ENCODE assay signal across 13 cellular contexts in the genomic region with DNA sequence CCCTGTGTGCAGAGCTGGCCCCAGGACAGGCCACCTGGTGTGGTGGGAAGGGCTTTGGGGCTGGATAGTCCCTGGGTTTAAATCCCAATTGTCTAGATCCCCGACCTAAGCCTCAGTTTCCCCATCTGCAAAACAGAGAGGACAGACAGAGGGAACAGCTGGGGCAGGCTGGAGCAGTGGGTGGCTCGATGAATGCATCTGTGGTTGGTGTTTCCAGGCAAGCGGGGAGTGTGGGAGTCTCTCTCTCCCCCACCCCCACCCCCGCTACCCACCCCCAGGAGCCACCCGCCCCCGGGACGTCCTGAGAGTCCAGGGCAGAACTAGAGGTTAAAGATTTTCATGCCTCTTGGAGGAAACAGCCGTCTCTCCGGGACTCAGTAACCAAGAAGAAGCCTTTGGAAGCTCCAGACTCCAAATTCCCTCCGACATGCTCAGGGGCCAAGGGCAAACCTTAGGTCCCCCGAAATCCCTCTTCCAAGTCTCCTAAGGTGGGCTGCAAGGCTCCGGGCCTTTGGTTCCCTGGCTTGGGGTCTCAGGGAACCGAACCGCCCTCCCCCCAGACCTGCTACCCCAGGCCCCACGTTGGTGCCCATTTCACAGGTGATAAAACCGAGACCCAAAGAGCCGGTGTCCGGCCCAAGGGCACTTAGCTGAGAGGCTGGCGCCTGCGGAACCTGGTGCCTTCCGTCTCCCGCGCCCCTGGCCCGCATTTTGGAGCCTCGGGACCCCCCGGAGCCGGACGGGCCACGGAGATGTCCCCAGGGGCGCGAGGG. TPM values are rescaled to one million over a fixed set of nuclear protein-coding genes. Genes with fewer than 3 reads are reported as not detected.
DNase-seq lines count a peak whose midpoint lies in the region; ATAC-seq, FAIRE-seq and TF ChIP-seq lines count a peak whose summit lies in the region.
"Had no signal": no experiment of that assay in that cellular context is flagged by ENCODE, and none has a peak within 500 bp of the region (broad histone marks: within the 10 kb centered on the region; RNA-seq: fewer than 3 reads in every experiment).

No MANE protein-coding gene starts in this region.

- H3K36me3 ChIP-seq in astrocyte (ENCODE audit: insufficient read depth, low read length) (no peaks in the 10 kb centered on the region), iPS DF 6.9 (ENCODE audit: control insufficient read depth, insufficient read depth, low read length) (no peaks in the 10 kb centered on the region), prostate gland (no peaks in the 10 kb centered on the region)

- FAIRE-seq in astrocyte (lab: Jason Lieb, UNC) = no peak
- FAIRE-seq: endometrium had no signal

- peak overlapping the region; percentile 71 for H3K9ac ChIP-seq in astrocyte (ENCODE audit: low read length)

- no CpG with 5 or more reads among the region's 31 CpGs for WGBS in iPS DF 6.9 (ENCODE audit: insufficient coverage, insufficient read length)
- WGBS in prostate gland = 16% methylated on average over 13 of the region's 31 CpGs

- ATAC-seq in HG02798 (IDR thresholded peaks at IDR 0.05; ENCODE audit: poor library complexity, unreplicated experiment) = no peak
- ATAC-seq in HG02938 (IDR thresholded peaks at IDR 0.05; ENCODE audit: unreplicated experiment) = no peak

- intact Hi-C loops in CD14-positive monocyte (cut with micrococcal nuclease) = no loop called here
- intact Hi-C loops in prostate gland (cut with DNase I) = no loop called here

- no peaks in the 10 kb centered on the region for H3K4me1 ChIP-seq in astrocyte (ENCODE audit: insufficient read depth, low read length)
- H3K4me1 ChIP-seq in iPS DF 6.9 (ENCODE audit: control insufficient read depth, insufficient read depth, low read length) = no peaks in the 10 kb centered on the region; the same call in 1 of the 2 replicates
- H3K4me1 ChIP-seq in prostate gland (replicated peaks) = peaks cover 3% of the 10 kb centered on the region

- H3K9me3 Mint-ChIP-seq in CD14-positive monocyte (peaks cover 0 to 5% (median 2%) of the 10 kb centered on the region in 7 donors), astrocyte (ENCODE audit: unreplicated experiment) (no peaks in the 10 kb centered on the region)
- H3K9me3 Mint-ChIP-seq: CD4-positive, CD25-positive, alpha-beta regulatory T cell had no signal

- H3K27ac Mint-ChIP-seq in CD14-positive monocyte (peak overlapping the region in 2 of 7 donors; percentile 5 to 72), astrocyte (ENCODE audit: unreplicated experiment) (no peak overlapping the region)
- H3K27ac Mint-ChIP-seq: CD4-positive, CD25-positive, alpha-beta regulatory T cell had no signal

- peaks cover 5% of the 10 kb centered on the region for H4K20me1 ChIP-seq in astrocyte (ENCODE audit: insufficient read depth, low read length)

- H3K27me3 ChIP-seq in astrocyte (ENCODE audit: insufficient read depth, low read length) (peaks cover 11% of the 10 kb centered on the region), iPS DF 6.9 (ENCODE audit: control insufficient read depth, insufficient read depth, low read length) (no peaks in the 10 kb centered on the region), prostate gland (replicated peaks; ENCODE audit: insufficient read depth) (no peaks in the 10 kb centered on the region)

- peak overlapping the region; percentile 56 for H2AFZ ChIP-seq in astrocyte (ENCODE audit: low read depth, low read length)

- DNase-seq in CD14-positive monocyte (ENCODE audit: low spot score) (no peak), astrocyte (ENCODE audit: low read depth) (no peak), iPS DF 6.9 (ENCODE audit: low read depth, low spot score) (no peak), prostate gland (ENCODE audit: low spot score) (no peak), NCI-H2029 (lab: John Stamatoyannopoulos, UW) (no peak), T-helper 1 cell (no peak)
- DNase-seq: activated CD4-positive, CD25-positive, alpha-beta regulatory T cell; activated effector memory CD4-positive, alpha-beta T cell treated with Interleukin-2 at 50 U/mL for 16 hours; CD4-positive, CD25-positive, alpha-beta regulatory T cell; NCI-H1417 treated with DMSO at 0.1 percent for 48 hours had no signal

- no peaks in the 10 kb centered on the region for H3K9me3 ChIP-seq in astrocyte (ENCODE audit: insufficient read depth, low read depth, low read length)
- no peaks in the 10 kb centered on the region for H3K9me3 ChIP-seq in iPS DF 6.9 (ENCODE audit: control insufficient read depth, insufficient read depth, low read length)
- H3K9me3 ChIP-seq in prostate gland = no peaks in the 10 kb centered on the region

- TF ChIP-seq POLR2A in prostate gland (IDR thresholded peaks at IDR 0.05) = no peak

- H3K4me3 ChIP-seq in astrocyte (ENCODE audit: insufficient read depth, low read depth, low read length) (peak overlapping the region; percentile 56), iPS DF 6.9 (ENCODE audit: low read length) (peak overlapping the region; percentile 36; the same call in 1 of the 2 replicates), prostate gland (peak overlapping the region; percentile 37 to 59)

- no peaks in the 10 kb centered on the region for H3K79me2 ChIP-seq in astrocyte (ENCODE audit: insufficient read depth, low read length)

- H3K27ac ChIP-seq in astrocyte (ENCODE audit: low read depth, low read length) (no peak overlapping the region), iPS DF 6.9 (ENCODE audit: low read length) (no peak overlapping the region), prostate gland (peak overlapping the region in 1 of 2 donors; percentile 43)

- H3K36me3 Mint-ChIP-seq in CD14-positive monocyte (peaks cover 11 to 17% of the 10 kb centered on the region in 2 donors), astrocyte (ENCODE audit: low read depth, unreplicated experiment) (no peaks in the 10 kb centered on the region)

- TF ChIP-seq CTCF in CD14-positive monocyte (IDR thresholded peaks at IDR 0.05) (no peak), astrocyte (IDR thresholded peaks at IDR 0.05; ENCODE audit: insufficient read depth, low read depth, low read length) (no peak), prostate gland (IDR thresholded peaks at IDR 0.05) (no peak)

- H3K4me1 Mint-ChIP-seq in CD14-positive monocyte = peaks cover 73% of the 10 kb centered on the region
- no peaks in the 10 kb centered on the region for H3K4me1 Mint-ChIP-seq in astrocyte (ENCODE audit: low read depth, unreplicated experiment)

- H3K4me3 Mint-ChIP-seq in CD14-positive monocyte (peak overlapping the region; percentile 73 to 78), astrocyte (ENCODE audit: unreplicated experiment) (peak overlapping the region; percentile 60)
- H3K4me3 Mint-ChIP-seq: CD4-positive, CD25-positive, alpha-beta regulatory T cell had no signal

- H3K4me2 ChIP-seq in astrocyte (ENCODE audit: low read length) = peak overlapping the region; percentile 83

- H3K27me3 Mint-ChIP-seq in CD14-positive monocyte (ENCODE audit: low read depth in 3 of 3) (peaks cover 20 to 39% (median 30%) of the 10 kb centered on the region in 3 donors), astrocyte (ENCODE audit: low read depth, unreplicated experiment) (peaks cover 14% of the 10 kb centered on the region)

RNA-seq across cellular contexts. Expression of gene TRPV4, which starts 0.5 kb away (rescaled TPM):
- polyA plus RNA-seq in CD14-positive monocyte = 1 to 10 TPM in 1 of 2 donors, under 1 TPM in 1; 0.64 to 2.0 TPM
- total RNA-seq in astrocyte (0.75 and 0.84 TPM in 2 replicates), prostate gland (1 to 10 TPM; 4.6 to 8.0 TPM)
- total RNA-seq: CD4-positive, CD25-positive, alpha-beta regulatory T cell had no signal
- polyA plus RNA-seq: CD4-positive, CD25-positive, alpha-beta regulatory T cell had no signal

RNA-seq across cellular contexts. Expression of gene GLTP, which starts 47.6 kb away (rescaled TPM):
- polyA plus RNA-seq in CD14-positive monocyte = 10 to 100 TPM; 46.2 to 65.9 TPM
- total RNA-seq in astrocyte = 23.5 and 27.1 TPM in 2 replicates
- 10 to 100 TPM; 67.2 to 87.1 TPM for total RNA-seq in prostate gland
